Comparison of ENCODE assay signal across 19 cellular contexts in the genomic region with DNA sequence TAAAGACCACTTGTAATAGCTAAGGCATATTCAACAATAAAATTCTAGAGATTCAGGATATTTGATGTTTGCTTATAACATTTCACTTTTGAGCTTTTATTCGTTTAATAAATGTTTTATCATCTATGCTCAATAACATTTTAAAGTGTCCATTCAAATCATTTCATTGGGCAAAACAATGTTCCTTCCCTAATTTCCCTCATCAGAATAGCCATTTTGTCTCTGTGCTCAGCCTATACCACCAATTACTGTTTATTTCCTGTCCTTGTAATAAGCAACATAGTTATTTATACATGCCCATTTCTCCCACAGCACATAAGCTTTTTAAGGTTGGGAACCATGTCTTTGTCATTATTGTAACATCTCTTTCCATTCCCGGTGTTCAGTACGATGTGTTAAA. TPM values are rescaled to one million over a fixed set of nuclear protein-coding genes. Genes with fewer than 3 reads are reported as not detected.
DNase-seq lines count a peak whose midpoint lies in the region; ATAC-seq and TF ChIP-seq lines count a peak whose summit lies in the region.
"Had no signal": no experiment of that assay in that cellular context is flagged by ENCODE, and none has a peak within 500 bp of the region (broad histone marks: within the 10 kb centered on the region; RNA-seq: fewer than 3 reads in every experiment).

No MANE protein-coding gene starts in this region.

- H3K4me3 Mint-ChIP-seq in CD4-positive, CD25-positive, alpha-beta regulatory T cell = peak overlapping the region in 3 of 4 donors; percentile 55 to 88 (median 59)
- H3K4me3 Mint-ChIP-seq in Caco-2 (ENCODE audit: unreplicated experiment) = peak overlapping the region; percentile 89
- peak overlapping the region in 4 of 5 experiments; percentile 89 to 95 (median 94) for H3K4me3 Mint-ChIP-seq in brain
- H3K4me3 Mint-ChIP-seq in nephron progenitor cell = peak overlapping the region; percentile 95
- H3K4me3 Mint-ChIP-seq in activated naive CD4-positive, alpha-beta T cell treated with anti-CD3 and anti-CD28 coated beads for 36 hours = no peak overlapping the region

- H3K36me3 ChIP-seq in CD4-positive, CD25-positive, alpha-beta regulatory T cell (ENCODE audit: control insufficient read depth, insufficient read depth, low read length) = no peaks in the 10 kb centered on the region
- H3K36me3 ChIP-seq in Caco-2 (ENCODE audit: control insufficient read depth, insufficient read depth, low read length) = 0 out of 2 replicates have a peak, but pooled peaks cover 1% of the 10 kb centered on the region
- H3K36me3 ChIP-seq: BE2C, gastrocnemius medialis, SJCRH30, vagina had no signal

- H3K27me3 ChIP-seq in CD4-positive, CD25-positive, alpha-beta regulatory T cell (ENCODE audit: control insufficient read depth, insufficient read depth, low read length) = peaks cover 1% of the 10 kb centered on the region
- no peaks in the 10 kb centered on the region for H3K27me3 ChIP-seq in Caco-2 (replicated peaks; ENCODE audit: control insufficient read depth, insufficient read depth, low read length)
- H3K27me3 ChIP-seq: BE2C, gastrocnemius medialis, SJCRH30, vagina had no signal

- ATAC-seq in CD4-positive, CD25-positive, alpha-beta regulatory T cell (ENCODE audit: low read depth in 2 of 2) = no peak

- H3K4me1 Mint-ChIP-seq in CD4-positive, CD25-positive, alpha-beta regulatory T cell = peaks cover 6 to 47% (median 24%) of the 10 kb centered on the region in 4 donors
- H3K4me1 Mint-ChIP-seq in Caco-2 (ENCODE audit: low read depth, unreplicated experiment) (peaks cover 24% of the 10 kb centered on the region), brain (peaks cover 39% of the 10 kb centered on the region), nephron progenitor cell (peaks cover 56% of the 10 kb centered on the region)
- peaks cover 29% of the 10 kb centered on the region for H3K4me1 Mint-ChIP-seq in activated naive CD4-positive, alpha-beta T cell treated with anti-CD3 and anti-CD28 coated beads for 36 hours (ENCODE audit: low read depth)

- peaks cover 0 to 3% (median 0%) of the 10 kb centered on the region in 7 donors for H3K9me3 Mint-ChIP-seq in CD4-positive, CD25-positive, alpha-beta regulatory T cell
- H3K9me3 Mint-ChIP-seq in Caco-2 (ENCODE audit: unreplicated experiment) (no peaks in the 10 kb centered on the region), brain (no peaks in the 10 kb centered on the region), nephron progenitor cell (peaks cover 4% of the 10 kb centered on the region)
- H3K9me3 Mint-ChIP-seq in activated naive CD4-positive, alpha-beta T cell treated with anti-CD3 and anti-CD28 coated beads for 36 hours = peaks cover 4% of the 10 kb centered on the region
- H3K9me3 Mint-ChIP-seq: activated naive CD4-positive, alpha-beta T cell treated with anti-CD3 and anti-CD28 coated beads, Interleukin-2, amount 50 U/mL, for 24 hours had no signal

- peaks cover 2% of the 10 kb centered on the region for H3K36me3 Mint-ChIP-seq in CD4-positive, CD25-positive, alpha-beta regulatory T cell
- peaks cover 14% of the 10 kb centered on the region for H3K36me3 Mint-ChIP-seq in Caco-2 (ENCODE audit: insufficient read depth, unreplicated experiment)
- peaks cover 15% of the 10 kb centered on the region for H3K36me3 Mint-ChIP-seq in brain
- H3K36me3 Mint-ChIP-seq in nephron progenitor cell (ENCODE audit: low read depth) = peaks cover 14% of the 10 kb centered on the region
- H3K36me3 Mint-ChIP-seq in activated naive CD4-positive, alpha-beta T cell treated with anti-CD3 and anti-CD28 coated beads for 36 hours (ENCODE audit: low read depth) = no peaks in the 10 kb centered on the region
- H3K36me3 Mint-ChIP-seq: activated naive CD4-positive, alpha-beta T cell treated with anti-CD3 and anti-CD28 coated beads, Interleukin-2, amount 50 U/mL, for 24 hours had no signal

- H3K4me3 ChIP-seq in CD4-positive, CD25-positive, alpha-beta regulatory T cell (ENCODE audit: low read depth, low read length) = no peak overlapping the region
- H3K4me3 ChIP-seq in Caco-2 (ENCODE audit: low read depth, low read length) = no peak overlapping the region

- peak overlapping the region in 2 of 3 donors; percentile 98 to 99 for H3K27ac Mint-ChIP-seq in CD4-positive, CD25-positive, alpha-beta regulatory T cell
- H3K27ac Mint-ChIP-seq in Caco-2 (ENCODE audit: unreplicated experiment) (no peak overlapping the region), brain (peak overlapping the region in 3 of 5 experiments; percentile 94 to 99 (median 95)), nephron progenitor cell (no peak overlapping the region)
- no peak overlapping the region for H3K27ac Mint-ChIP-seq in activated naive CD4-positive, alpha-beta T cell treated with anti-CD3 and anti-CD28 coated beads for 36 hours

- CTCF ChIA-PET in Caco-2 (lab: Charles Lee) = interaction anchor here (1.5 to 1.6 kb wide), 2 partner anchors 10 to 41 kb away, joined by 8 to 14 read pairs; no protein-coding TSS in a partner anchor
- CTCF ChIA-PET in activated naive CD4-positive, alpha-beta T cell treated with anti-CD3 and anti-CD28 coated beads for 36 hours (lab: Charles Lee) = interaction anchor here (0.6 to 2.2 kb wide), 5 partner anchors 8 to 494 kb away, joined by 3 to 5 read pairs (median 3); no protein-coding TSS in a partner anchor

- POLR2A ChIA-PET in Caco-2 (lab: Charles Lee) = interaction anchor here (1.5 kb wide), 1 partner anchor 10 kb away, joined by 8 read pairs; no protein-coding TSS in a partner anchor

- BruUV-seq in Caco-2 (replicated peaks; lab: Mats Ljungman, UMichigan) = no TSS peak

- H3K27ac ChIP-seq in CD4-positive, CD25-positive, alpha-beta regulatory T cell (ENCODE audit: insufficient read depth, low read length, poor library complexity, severe bottlenecking) = peak overlapping the region; percentile 94
- no peak overlapping the region for H3K27ac ChIP-seq in substantia nigra (ENCODE audit: low read depth, low read length, poor library complexity, severe bottlenecking)
- H3K27ac ChIP-seq: GM23248, SJCRH30 had no signal

- TF ChIP-seq CTCF in Caco-2 (IDR thresholded peaks at IDR 0.05; ENCODE audit: insufficient read depth in 1 of 2, low read depth in 1 of 2, low read length in 1 of 2, severe bottlenecking in 1 of 2, unreplicated experiment in 1 of 2) = no peak
- TF ChIP-seq CTCF in brain (conservative IDR thresholded peaks at IDR 0.05) = no peak
- TF ChIP-seq CTCF in nephron progenitor cell (IDR thresholded peaks at IDR 0.05) = no peak

- intact Hi-C loops in Caco-2 (cut with micrococcal nuclease; ENCODE audit: unreplicated experiment) = no loop called here
- intact Hi-C loops in activated naive CD4-positive, alpha-beta T cell treated with anti-CD3 and anti-CD28 coated beads for 36 hours (cut with micrococcal nuclease) = no loop called here

- DNase-seq in CD4-positive, CD25-positive, alpha-beta regulatory T cell = no peak
- DNase-seq in Caco-2 (no peak), nephron progenitor cell (no peak), substantia nigra (lab: John Stamatoyannopoulos, UW) (no peak)
- no peak for DNase-seq in activated naive CD4-positive, alpha-beta T cell treated with Interleukin-2 at 50 U/mL for 16 hours
- DNase-seq in activated naive CD4-positive, alpha-beta T cell treated with anti-CD3 and anti-CD28 coated beads for 36 hours = no peak
- DNase-seq: activated CD4-positive, alpha-beta T cell treated with anti-CD3 and anti-CD28 coated beads for 1 hour; BE2C; dermis blood vessel endothelial cell; gastrocnemius medialis; NCI-H1436 treated with DMSO at 0.1 percent for 48 hours; NCI-H2171 treated with DMSO at 0.1 percent for 48 hours; SJCRH30; stimulated activated CD4-positive, alpha-beta T cell treated with anti-CD3 and anti-CD28 coated beads, Interleukin-4, amount 100 ng/mL, for 1 hour; T-helper 9 cell had no signal

- H3K27me3 Mint-ChIP-seq in CD4-positive, CD25-positive, alpha-beta regulatory T cell = peaks cover 19% of the 10 kb centered on the region
- no peaks in the 10 kb centered on the region for H3K27me3 Mint-ChIP-seq in Caco-2 (ENCODE audit: insufficient read depth, unreplicated experiment)
- peaks cover 12% of the 10 kb centered on the region for H3K27me3 Mint-ChIP-seq in brain
- peaks cover 12% of the 10 kb centered on the region for H3K27me3 Mint-ChIP-seq in nephron progenitor cell (ENCODE audit: low read depth, poor library complexity)
- no peaks in the 10 kb centered on the region for H3K27me3 Mint-ChIP-seq in activated naive CD4-positive, alpha-beta T cell treated with anti-CD3 and anti-CD28 coated beads for 36 hours (ENCODE audit: low read depth)
- H3K27me3 Mint-ChIP-seq: activated naive CD4-positive, alpha-beta T cell treated with anti-CD3 and anti-CD28 coated beads, Interleukin-2, amount 50 U/mL, for 24 hours had no signal

- H3K9me3 ChIP-seq in CD4-positive, CD25-positive, alpha-beta regulatory T cell (ENCODE audit: control insufficient read depth in 2 of 2, low read length in 2 of 2) = no peaks in the 10 kb centered on the region
- H3K9me3 ChIP-seq in Caco-2 = no peaks in the 10 kb centered on the region
- H3K9me3 ChIP-seq: BE2C, gastrocnemius medialis, SJCRH30, vagina had no signal

- H3K4me1 ChIP-seq in CD4-positive, CD25-positive, alpha-beta regulatory T cell (ENCODE audit: control insufficient read depth, insufficient read depth, low read length, poor library complexity, severe bottlenecking) = peaks cover 27% of the 10 kb centered on the region
- peaks cover 16% of the 10 kb centered on the region; the same call in 1 of the 2 replicates for H3K4me1 ChIP-seq in Caco-2
- H3K4me1 ChIP-seq: BE2C, SJCRH30 had no signal

RNA-seq across cellular contexts. Expression of a gene that starts 1.3 kb away (rescaled TPM):
- 81.4 TPM for total RNA-seq in CD4-positive, CD25-positive, alpha-beta regulatory T cell
- 10 to 100 TPM in 2 of 4 donors, 1 to 10 TPM in 2; 8.0 to 12.8 (median 9.6) TPM for polyA plus RNA-seq in CD4-positive, CD25-positive, alpha-beta regulatory T cell
- 106 and 126 TPM in 2 replicates for total RNA-seq in Caco-2 (2022)
- polyA plus RNA-seq in brain (ENCODE audit: insufficient read depth, low read depth, low replicate concordance) = 23.2 TPM
- 10 to 100 TPM; 29.6 to 31.7 TPM for total RNA-seq in activated naive CD4-positive, alpha-beta T cell treated with anti-CD3 and anti-CD28 coated beads for 36 hours

Comparison
In these comparisons a context has a peak if more than half of its experiments do, and no peak if none do; other contexts are left out.
1. H3K27ac Mint-ChIP-seq: peak in CD4-positive, CD25-positive, alpha-beta regulatory T cell (2 of 3) and brain (3 of 5); none in Caco-2 (single experiment), nephron progenitor cell (single experiment) and activated naive CD4-positive, alpha-beta T cell treated with anti-CD3 and anti-CD28 coated beads for 36 hours (single experiment).